In genomic region chr1:2433196-2433595, GRCh38 we compare ENCODE assay signal across 23 cellular contexts. TPM values are rescaled to one million over a fixed set of nuclear protein-coding genes. Genes with fewer than 3 reads are reported as not detected.
DNase-seq lines count a peak whose midpoint lies in the region; FAIRE-seq and TF ChIP-seq lines count a peak whose summit lies in the region.
"Had no signal": no experiment of that assay in that cellular context is flagged by ENCODE, and none has a peak within 500 bp of the region (broad histone marks: within the 10 kb centered on the region; RNA-seq: fewer than 3 reads in every experiment).

No MANE protein-coding gene starts in this region.

- H2BK5ac ChIP-seq in H9 (ENCODE audit: insufficient read length, low read length), result no peak overlapping the region
- no peak overlapping the region for H2BK5ac ChIP-seq in H1 (ENCODE audit: low read depth, low read length)

- H3T11ph ChIP-seq in H9 (ENCODE audit: low read length), result no peak overlapping the region

- H2AFZ ChIP-seq in H9 (ENCODE audit: low read length) (no peak overlapping the region), H1 (ENCODE audit: low read length) (no peak overlapping the region)
- H2AFZ ChIP-seq: GM23248 had no signal

- H4K91ac ChIP-seq in H9 (ENCODE audit: insufficient read length, low read depth, low read length) (no peak overlapping the region), H1 (replicated peaks; ENCODE audit: insufficient read length, low read length) (no peak overlapping the region)

- H3K14ac ChIP-seq in H9 (ENCODE audit: insufficient read depth, low read length), result peak overlapping the region; percentile 33; the same call in 1 of the 2 replicates
- H3K14ac ChIP-seq in H1 (ENCODE audit: insufficient read length), result no peak overlapping the region

- no CpG with 5 or more reads among the region's 13 CpGs for WGBS in H9 (ENCODE audit: extremely low coverage, insufficient read length, low lambda C conversion rate)
- 83% methylated on average over 13 of the region's 13 CpGs; no CpG with 5 or more reads in 1 of the 2 experiments for WGBS in H1 (ENCODE audit: extremely low coverage in 1 of 2, insufficient coverage in 1 of 2, insufficient read length in 1 of 2, insufficient replicate concordance in 2 of 2, low coverage in 1 of 2, low lambda C conversion rate in 2 of 2, missing lambda C conversion rate in 1 of 2), 2 experiments

- H3K36me3 Mint-ChIP-seq in H9 (ENCODE audit: insufficient read depth in 1 of 3, low read depth in 3 of 3), result no peaks in the 10 kb centered on the region; a peak in 1 of 7 replicates
- H3K36me3 Mint-ChIP-seq: CD4-positive, CD25-positive, alpha-beta regulatory T cell; CD8-positive, alpha-beta T cell had no signal

- 0 out of 2 replicates have a peak overlapping the region, but pooled peaks have one; percentile 84 for H3K4me2 ChIP-seq in BLaER1
- H3K4me2 ChIP-seq in H9 (ENCODE audit: insufficient read depth, insufficient read length, low read length), result no peak overlapping the region
- H3K4me2 ChIP-seq in H1 (ENCODE audit: insufficient read depth in 1 of 2, low read depth in 2 of 2, low read length in 2 of 2), result no peak overlapping the region
- H3K4me2 ChIP-seq: A549 had no signal

- no peak overlapping the region for H3K9ac ChIP-seq in BLaER1
- no peak overlapping the region for H3K9ac ChIP-seq in H9 (ENCODE audit: extremely low read depth, insufficient read length, low read length)
- no peak overlapping the region for H3K9ac ChIP-seq in H1 (replicated peaks in 1 of 4; ENCODE audit: extremely low read depth in 1 of 4, low read depth in 3 of 4, low read length in 3 of 4)
- H3K9ac ChIP-seq: GM23248 had no signal

- H3K9me3 ChIP-seq in BLaER1 (no peaks in the 10 kb centered on the region), H9 (ENCODE audit: control insufficient read depth, low read depth, low read length) (no peaks in the 10 kb centered on the region), H1 (ENCODE audit: insufficient read depth in 2 of 2, low read depth in 1 of 2, low read length in 1 of 2) (peaks cover 11 to 23% of the 10 kb centered on the region in 2 experiments; a peak in 3 of 4 replicates)
- H3K9me3 ChIP-seq: BE2C had no signal

- TF ChIP-seq RAD21 in H1 (IDR thresholded peaks at IDR 0.05 in 1 of 2, conservative IDR thresholded peaks at IDR 0.05 in 1 of 2; ENCODE audit: low read depth in 2 of 2, low read length in 2 of 2), result no peak

- H2BK120ac ChIP-seq in H9 (ENCODE audit: low read depth, low read length, poor library complexity, severe bottlenecking) (no peak overlapping the region), H1 (replicated peaks; ENCODE audit: low read depth, low read length) (no peak overlapping the region)

- no peak for TF ChIP-seq EP300 in H1 (IDR thresholded peaks at IDR 0.05; ENCODE audit: borderline replicate concordance in 1 of 2, low read depth in 2 of 2, low read length in 2 of 2)

- no peak overlapping the region for H3K4me3 ChIP-seq in BLaER1
- H3K4me3 ChIP-seq in H1 (ENCODE audit: extremely low read depth in 1 of 4, insufficient read depth in 2 of 4, low read depth in 3 of 4, low read length in 4 of 4), result no peak overlapping the region
- H3K4me3 ChIP-seq: A549, GM12878, GM23248, HAP-1 had no signal

- H3K4ac ChIP-seq in H9 (ENCODE audit: low read depth, low read length) (no peak overlapping the region), H1 (replicated peaks; ENCODE audit: insufficient read length, low read depth, low read length) (no peak overlapping the region)

- no peak overlapping the region for H2BK12ac ChIP-seq in H9 (ENCODE audit: insufficient read length, low read depth, low read length)
- H2BK12ac ChIP-seq in H1 (ENCODE audit: low read depth, low read length), result no peak overlapping the region

- H3K27me3 Mint-ChIP-seq in H9 (ENCODE audit: low read depth), result peaks cover 30% of the 10 kb centered on the region
- H3K27me3 Mint-ChIP-seq: CD4-positive, CD25-positive, alpha-beta regulatory T cell had no signal

- H2BK15ac ChIP-seq in H9 (ENCODE audit: low read depth, low read length) (no peak overlapping the region), H1 (ENCODE audit: low read length) (no peak overlapping the region)

- H4K20me1 ChIP-seq in BLaER1, result no peaks in the 10 kb centered on the region
- H4K20me1 ChIP-seq in H9 (ENCODE audit: control insufficient read depth, insufficient read depth, insufficient read length), result no peaks in the 10 kb centered on the region
- peaks cover 0 to 1% of the 10 kb centered on the region in 2 experiments for H4K20me1 ChIP-seq in H1 (replicated peaks in 1 of 2; ENCODE audit: control insufficient read depth in 1 of 2, insufficient read depth in 2 of 2, low read length in 2 of 2)

- peaks cover 18% of the 10 kb centered on the region for H3K27me3 ChIP-seq in BLaER1
- no peaks in the 10 kb centered on the region for H3K27me3 ChIP-seq in H9 (ENCODE audit: insufficient read depth, low read length)
- H3K27me3 ChIP-seq in H1 (replicated peaks in 1 of 4; ENCODE audit: control insufficient read depth in 3 of 4, extremely low read depth in 1 of 4, insufficient read depth in 3 of 4, low read length in 3 of 4), result no peaks in the 10 kb centered on the region; a peak in 2 of 7 replicates
- H3K27me3 ChIP-seq: BE2C had no signal

- H4K5ac ChIP-seq in H9 (ENCODE audit: insufficient read length, low read depth, low read length) (no peak overlapping the region), H1 (ENCODE audit: insufficient read length, low read depth, low read length) (no peak overlapping the region)

- H2AK5ac ChIP-seq in H9 (ENCODE audit: insufficient read length, low read length), result no peak overlapping the region
- no peak overlapping the region for H2AK5ac ChIP-seq in H1 (ENCODE audit: low read depth, low read length)

- POLR2A ChIA-PET in H1 (lab: Charles Lee; ENCODE audit: partially characterized antibody), result no interaction called here

- TF ChIP-seq CTCF in H9 (conservative IDR thresholded peaks at IDR 0.05) (no peak), H1 (IDR thresholded peaks at IDR 0.05; ENCODE audit: control extremely low read depth in 1 of 3, insufficient read depth in 1 of 3, low read depth in 1 of 3, low read length in 3 of 3) (no peak)

- no peaks in the 10 kb centered on the region for H3K36me3 ChIP-seq in BLaER1
- H3K36me3 ChIP-seq in H1 (ENCODE audit: control insufficient read depth in 2 of 4, insufficient read depth in 4 of 4, low read length in 3 of 4), result no peaks in the 10 kb centered on the region
- H3K36me3 ChIP-seq: BE2C, HAP-1 had no signal

- H3K18ac ChIP-seq in H9 (ENCODE audit: insufficient read length, low read depth, low read length), result no peak overlapping the region
- no peak overlapping the region for H3K18ac ChIP-seq in H1 (ENCODE audit: extremely low read depth, low read length)

- H3K79me2 ChIP-seq in H9 (ENCODE audit: insufficient read depth, low read length) (no peaks in the 10 kb centered on the region), H1 (ENCODE audit: control insufficient read depth in 1 of 2, insufficient read depth in 2 of 2, low read length in 2 of 2) (no peaks in the 10 kb centered on the region)

- H2BK20ac ChIP-seq in H9 (ENCODE audit: low read depth, low read length, poor library complexity, severe bottlenecking) (no peak overlapping the region), H1 (ENCODE audit: low read length) (no peak overlapping the region)

- intact Hi-C loops in head of caudate nucleus (cut with DNase I), result no loop called here

- H3K79me1 ChIP-seq in H9 (ENCODE audit: insufficient read depth, low read depth, low read length, poor library complexity, severe bottlenecking), result no peaks in the 10 kb centered on the region
- H3K79me1 ChIP-seq in H1 (ENCODE audit: low read depth, low read length), result no peaks in the 10 kb centered on the region

- H3K4me1 ChIP-seq in BLaER1 (peaks cover 94% of the 10 kb centered on the region), H9 (ENCODE audit: insufficient read depth, low read length) (no peaks in the 10 kb centered on the region), H1 (replicated peaks in 1 of 4; ENCODE audit: control insufficient read depth in 3 of 4, insufficient read depth in 4 of 4, low read length in 3 of 4) (no peaks in the 10 kb centered on the region)
- H3K4me1 ChIP-seq: A549, BE2C, Caco-2, HAP-1 had no signal

- DNase-seq in H9 (no peak), H1 (ENCODE audit: low read depth in 1 of 2, low spot score in 2 of 2) (no peak), UCSD-AML1 (lab: John Stamatoyannopoulos, UW; ENCODE audit: unreplicated experiment) (no peak), head of caudate nucleus (no peak), ecto neural progenitor cell (ENCODE audit: low spot score) (no peak)
- DNase-seq: 8988T; ACHN; AML-193; BE2C; Caco-2; CD4-positive, CD25-positive, alpha-beta regulatory T cell; CD8-positive, alpha-beta T cell; DMS79; EL; GDM1; GM23248; HFFc6 had no signal

- no peak overlapping the region for H3K23ac ChIP-seq in H9 (ENCODE audit: insufficient read length, low read depth, low read length)
- no peak overlapping the region for H3K23ac ChIP-seq in H1 (ENCODE audit: insufficient read length)

- H3K9me3 Mint-ChIP-seq in H9, result peaks cover 9 to 15% of the 10 kb centered on the region in 2 experiments
- H3K9me3 Mint-ChIP-seq: CD8-positive, alpha-beta T cell; HFFc6 had no signal

- H3K23me2 ChIP-seq in H9 (ENCODE audit: insufficient read length, low read depth, low read length, poor library complexity, severe bottlenecking) (no peaks in the 10 kb centered on the region), H1 (ENCODE audit: low read depth, low read length) (no peaks in the 10 kb centered on the region)

- CTCF ChIA-PET in H1 (lab: Charles Lee; ENCODE audit: partially characterized antibody), result interaction anchor here (1.2 to 4.2 kb wide), 5 partner anchors 9 to 90 kb away, joined by 3 to 48 read pairs (median 4); no protein-coding TSS in a partner anchor

- H3K4me1 Mint-ChIP-seq in H9, result 0 out of 4 replicates have a peak, but pooled peaks cover 0 to 4% of the 10 kb centered on the region in 2 experiments

- H3K27ac ChIP-seq in BLaER1 (no peak overlapping the region), H9 (ENCODE audit: insufficient read length, low read depth, low read length) (no peak overlapping the region), H1 (ENCODE audit: low read depth, low read length) (no peak overlapping the region)
- H3K27ac ChIP-seq: A549, C4-2B, GM23248 had no signal

- H4K8ac ChIP-seq in H9 (replicated peaks; ENCODE audit: insufficient read length, low read depth, low read length) (no peak overlapping the region), H1 (ENCODE audit: extremely low read depth, insufficient read depth, low read length) (peak overlapping the region; percentile 78; the same call in 1 of the 2 replicates)

- no peak overlapping the region for H3K56ac ChIP-seq in H9 (ENCODE audit: insufficient read length, low read depth, low read length)
- no peak overlapping the region for H3K56ac ChIP-seq in H1 (replicated peaks; ENCODE audit: insufficient read length, low read depth, low read length)

- no peak overlapping the region for H3K27ac Mint-ChIP-seq in H9
- H3K27ac Mint-ChIP-seq: CD8-positive, alpha-beta T cell; HFFc6 had no signal

- no peak for TF ChIP-seq POLR2A in H1 (IDR thresholded peaks at IDR 0.05; ENCODE audit: control extremely low read depth in 1 of 2, low read depth in 2 of 2, low read length in 2 of 2)

- no peak overlapping the region for H3K4me3 Mint-ChIP-seq in H9
- H3K4me3 Mint-ChIP-seq: CD4-positive, CD25-positive, alpha-beta regulatory T cell; CD8-positive, alpha-beta T cell; HFFc6 had no signal

- FAIRE-seq in H1 (lab: Jason Lieb, UNC), result no peak
- FAIRE-seq: A549, GM12878, GM19239 had no signal

RNA-seq across cellular contexts. Expression of gene PEX10, which starts 20.8 kb away (rescaled TPM):
- total RNA-seq in H9 (2021), result 33.6 and 34.4 TPM in 2 replicates
- 24.3 and 24.7 TPM in 2 replicates for total RNA-seq in H1 (2021; fragmentation: NEBNext Ultra II Directional; extraction: Animal tissue kit (Norgen Biotek cat#: 25700))
- polyA plus RNA-seq in H1 (2011; rRNA removed), result 26.9 and 37.3 TPM in 2 replicates
- 29.9 TPM for polyA plus RNA-seq in H1 (2011; cell fraction: cytosol; rRNA removed)
- 42.6 TPM for polyA plus RNA-seq in H1 (2011; cell fraction: nucleus; rRNA removed)
- polyA plus RNA-seq in H1 (2012, experiment 1 of 2), result 16.5 to 25.6 TPM (median 24.1 TPM) in 4 replicates
- 26.0 TPM for polyA plus RNA-seq in H1 (2012, experiment 2 of 2)
- 13.3 TPM for polyA plus RNA-seq in H1 (2013, experiment 1 of 2)
- polyA plus RNA-seq in H1 (2013, experiment 2 of 2), result 13.7 TPM
- 10.7 and 13.6 TPM in 2 replicates for polyA minus RNA-seq in H1 (2011; rRNA and poly(A)+ RNA removed)
- polyA minus RNA-seq in H1 (2011; cell fraction: cytosol; rRNA and poly(A)+ RNA removed), result 19.8 TPM
- polyA minus RNA-seq in H1 (2011; cell fraction: nucleus; rRNA and poly(A)+ RNA removed), result 22.3 TPM

RNA-seq across cellular contexts. Expression of gene RER1, which starts 41.6 kb away (rescaled TPM):
- total RNA-seq in H9 (2021), result 110 and 118 TPM in 2 replicates
- 92.0 and 102 TPM in 2 replicates for total RNA-seq in H1 (2021; fragmentation: NEBNext Ultra II Directional; extraction: Animal tissue kit (Norgen Biotek cat#: 25700))
- 120 and 134 TPM in 2 replicates for polyA plus RNA-seq in H1 (2011; rRNA removed)
- 93.7 TPM for polyA plus RNA-seq in H1 (2011; cell fraction: cytosol; rRNA removed)
- polyA plus RNA-seq in H1 (2011; cell fraction: nucleus; rRNA removed), result 63.8 TPM
- 70.3 to 94.7 TPM (median 80.1 TPM) in 4 replicates for polyA plus RNA-seq in H1 (2012, experiment 1 of 2)
- 37.7 TPM for polyA plus RNA-seq in H1 (2012, experiment 2 of 2)
- polyA plus RNA-seq in H1 (2013, experiment 1 of 2), result 96.9 TPM
- 106 TPM for polyA plus RNA-seq in H1 (2013, experiment 2 of 2)
- polyA minus RNA-seq in H1 (2011; rRNA and poly(A)+ RNA removed), result 133 and 151 TPM in 2 replicates
- 34.6 TPM for polyA minus RNA-seq in H1 (2011; cell fraction: cytosol; rRNA and poly(A)+ RNA removed)
- 20.3 TPM for polyA minus RNA-seq in H1 (2011; cell fraction: nucleus; rRNA and poly(A)+ RNA removed)

RNA-seq across cellular contexts. Expression of gene MORN1, which starts 41.8 kb away (rescaled TPM):
- total RNA-seq in H9 (2021), result 12.7 and 14.3 TPM in 2 replicates
- total RNA-seq in H1 (2021; fragmentation: NEBNext Ultra II Directional; extraction: Animal tissue kit (Norgen Biotek cat#: 25700)), result 9.1 and 10.5 TPM in 2 replicates
- 5.0 and 7.6 TPM in 2 replicates for polyA plus RNA-seq in H1 (2011; rRNA removed)
- polyA plus RNA-seq in H1 (2011; cell fraction: cytosol; rRNA removed), result 6.9 TPM
- polyA plus RNA-seq in H1 (2011; cell fraction: nucleus; rRNA removed), result 15.8 TPM
- 4.3 to 8.9 TPM (median 7.8 TPM) in 4 replicates for polyA plus RNA-seq in H1 (2012, experiment 1 of 2)
- 2.9 TPM for polyA plus RNA-seq in H1 (2012, experiment 2 of 2)
- 3.5 TPM for polyA plus RNA-seq in H1 (2013, experiment 1 of 2)
- polyA plus RNA-seq in H1 (2013, experiment 2 of 2), result 3.7 TPM
- 9.2 and 11.9 TPM in 2 replicates for polyA minus RNA-seq in H1 (2011; rRNA and poly(A)+ RNA removed)
- 7.9 TPM for polyA minus RNA-seq in H1 (2011; cell fraction: cytosol; rRNA and poly(A)+ RNA removed)
- 14.4 TPM for polyA minus RNA-seq in H1 (2011; cell fraction: nucleus; rRNA and poly(A)+ RNA removed)

RNA-seq across cellular contexts. Expression of gene PLCH2, which starts 42.9 kb away (rescaled TPM):
- 0.09 and 0.18 TPM in 2 replicates for total RNA-seq in H9 (2021)
- 0.19 TPM in 2 replicates for total RNA-seq in H1 (2021; fragmentation: NEBNext Ultra II Directional; extraction: Animal tissue kit (Norgen Biotek cat#: 25700))
- 0.14 TPM in 2 replicates for polyA plus RNA-seq in H1 (2011; rRNA removed)
- polyA plus RNA-seq in H1 (2011; cell fraction: cytosol; rRNA removed), result 0.12 TPM
- 0.54 TPM for polyA plus RNA-seq in H1 (2011; cell fraction: nucleus; rRNA removed)
- 0.06 to 0.16 TPM (median 0.14 TPM) in 4 replicates for polyA plus RNA-seq in H1 (2012, experiment 1 of 2)
- polyA plus RNA-seq in H1 (2012, experiment 2 of 2), result 0.07 TPM
- polyA plus RNA-seq in H1 (2013, experiment 1 of 2), result 0.10 TPM
- polyA plus RNA-seq in H1 (2013, experiment 2 of 2), result 0.07 TPM
- 0.05 and 0.16 TPM in 2 replicates for polyA minus RNA-seq in H1 (2011; rRNA and poly(A)+ RNA removed)
- not detected for polyA minus RNA-seq in H1 (2011; cell fraction: cytosol; rRNA and poly(A)+ RNA removed)
- 0.30 TPM for polyA minus RNA-seq in H1 (2011; cell fraction: nucleus; rRNA and poly(A)+ RNA removed)
- total RNA-seq: GM23248 had no signal
- polyA plus RNA-seq: GM23248 had no signal
